Comparison of ENCODE assay signal across 9 cellular contexts in the genomic region with DNA sequence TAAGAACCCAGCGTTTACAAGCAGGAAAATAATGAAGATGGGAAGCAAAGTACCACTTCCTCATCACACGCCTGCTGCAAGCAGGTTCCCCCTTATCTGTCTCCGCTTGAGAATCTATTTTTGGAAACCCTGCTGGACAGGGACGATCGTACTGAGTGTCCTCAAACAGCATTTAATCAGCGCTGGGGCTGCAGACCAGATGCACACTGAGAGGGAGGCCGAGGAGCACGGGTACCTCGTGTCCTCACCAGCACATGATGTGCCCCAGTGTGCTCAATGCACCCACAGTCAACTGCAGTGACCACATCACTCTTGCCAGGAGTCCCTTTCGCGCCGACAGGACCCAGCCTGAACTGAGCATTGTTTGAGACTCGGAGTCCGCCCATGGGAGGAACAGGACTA.
DNase-seq lines count a peak whose midpoint lies in the region; ATAC-seq and TF ChIP-seq lines count a peak whose summit lies in the region.
"Had no signal": no experiment of that assay in that cellular context is flagged by ENCODE, and none has a peak within 500 bp of the region (broad histone marks: within the 10 kb centered on the region; RNA-seq: fewer than 3 reads in every experiment).

No MANE protein-coding gene starts in this region.

- H3K4me3 Mint-ChIP-seq in CD14-positive monocyte = peak overlapping the region; percentile 78 to 89
- peak overlapping the region; percentile 20 for H3K4me3 Mint-ChIP-seq in neural crest cell

- H3K27me3 Mint-ChIP-seq in CD14-positive monocyte (ENCODE audit: low read depth in 3 of 3) (peaks cover 0 to 3% (median 1%) of the 10 kb centered on the region in 3 donors), neural crest cell (ENCODE audit: low read depth) (no peaks in the 10 kb centered on the region)

- DNase-seq in CD14-positive monocyte (ENCODE audit: low spot score) = no peak
- DNase-seq in SKM-1 (lab: John Stamatoyannopoulos, UW; ENCODE audit: unreplicated experiment) = peak; percentile 66
- peak; percentile 39 for DNase-seq in fibroblast of villous mesenchyme (ENCODE audit: low read depth)
- no peak for DNase-seq in neural crest cell (ENCODE audit: low read depth, low spot score)
- no peak for DNase-seq in DMS 273 treated with DMSO at 0.1 percent for 48 hours (lab: John Stamatoyannopoulos, UW)
- DNase-seq: NCI-H1436 had no signal

- H3K36me3 Mint-ChIP-seq in CD14-positive monocyte = peaks cover 13 to 31% of the 10 kb centered on the region in 2 donors
- peaks cover 6% of the 10 kb centered on the region for H3K36me3 Mint-ChIP-seq in neural crest cell (ENCODE audit: low read depth)

- H3K4me1 Mint-ChIP-seq in CD14-positive monocyte (peaks cover 95% of the 10 kb centered on the region), neural crest cell (peaks cover 49% of the 10 kb centered on the region)

- H3K27ac Mint-ChIP-seq in CD14-positive monocyte (peak overlapping the region; percentile 91 to 95 (median 94)), neural crest cell (ENCODE audit: unreplicated experiment) (peak overlapping the region; percentile 79)

- no peak overlapping the region for H3K4me3 ChIP-seq in fibroblast of villous mesenchyme (ENCODE audit: low read depth, low read length)

- intact Hi-C loops in CD14-positive monocyte (cut with micrococcal nuclease) = loop anchor here in 1 of 2 donors (2.0 kb wide), 1 partner anchor 14 kb away; no protein-coding TSS in a partner anchor

- no peak for TF ChIP-seq CTCF in CD14-positive monocyte (IDR thresholded peaks at IDR 0.05)
- no peak for TF ChIP-seq CTCF in fibroblast of villous mesenchyme (IDR thresholded peaks at IDR 0.05; ENCODE audit: insufficient read depth, low read depth, low read length)
- no peak for TF ChIP-seq CTCF in neural crest cell (conservative IDR thresholded peaks at IDR 0.05)

- H3K9me3 Mint-ChIP-seq in CD14-positive monocyte (peaks cover 0 to 3% (median 0%) of the 10 kb centered on the region in 7 donors), neural crest cell (peaks cover 2% of the 10 kb centered on the region)

- ATAC-seq in GM21526 (IDR thresholded peaks at IDR 0.05; ENCODE audit: low FRiP score, unreplicated experiment) = no peak
- ATAC-seq in GM21423 (IDR thresholded peaks at IDR 0.05; ENCODE audit: unreplicated experiment) = no peak
- no peak for ATAC-seq in HG03280 (IDR thresholded peaks at IDR 0.05; ENCODE audit: unreplicated experiment)

Comparison
In these comparisons a context has a peak if more than half of its experiments do, and no peak if none do; other contexts are left out.
1. DNase-seq: peak in SKM-1 (single experiment) and fibroblast of villous mesenchyme (single experiment); none in CD14-positive monocyte (single experiment), neural crest cell (single experiment) and DMS 273 treated with DMSO at 0.1 percent for 48 hours (single experiment).